ENCODE assay signal across 19 cellular contexts in the genomic region with DNA sequence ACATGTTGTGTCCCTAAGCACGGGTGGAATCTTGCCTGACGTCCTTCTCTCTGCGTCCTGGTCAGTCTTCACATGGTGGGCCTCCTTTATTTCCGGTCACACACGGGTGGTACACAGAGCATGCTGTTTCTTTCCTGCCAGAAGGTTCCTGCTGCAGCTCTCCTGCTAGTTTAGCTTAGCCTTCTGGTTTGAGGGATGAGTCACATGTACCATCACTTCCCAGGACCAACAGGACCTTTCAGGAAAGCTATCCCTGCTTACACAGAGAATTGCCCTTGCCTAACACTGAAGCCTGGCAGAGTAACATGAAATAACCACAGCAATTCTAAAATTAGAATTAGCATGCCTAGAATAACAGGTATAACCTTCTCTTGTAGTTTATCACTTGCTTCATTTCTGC. TPM values are rescaled to one million over a fixed set of nuclear protein-coding genes. Genes with fewer than 3 reads are reported as not detected.
"Had no signal": no experiment of that assay in that cellular context is flagged by ENCODE, and none has a peak within 500 bp of the region (broad histone marks: within the 10 kb centered on the region; RNA-seq: fewer than 3 reads in every experiment).

No MANE protein-coding gene starts in this region.

RNA-seq across cellular contexts. Expression of a gene that starts 8.5 kb away (rescaled TPM):
- total RNA-seq: activated naive CD4-positive, alpha-beta T cell treated with anti-CD3 and anti-CD28 coated beads for 36 hours; activated naive CD8-positive, alpha-beta T cell treated with anti-CD3 and anti-CD28 coated beads, Interleukin-2, amount 10 ng/mL, durations not matched to agents 7 days and 5 days; activated T-cell treated with anti-CD3 and anti-CD28 coated beads, Interleukin-2, amount 50 U/mL, for 4 hours; activated T-cell treated with anti-CD3 and anti-CD28 coated beads, Interleukin-2, amount 50 U/mL, for 72 hours; activated T-helper 1 cell treated with anti-CD3 and anti-CD28 coated beads, Interleukin-12 subunit alpha, Interleukin-12 subunit beta, Interleukin-2, Interleukin-4 antibody, amounts not matched to agents 30 ng/mL and 10 ng/mL and 1 ng/mL, durations not matched to agents 14 hours and 24 hours and 36 hours; activated T-helper 2 cell treated with anti-CD3 and anti-CD28 coated beads, Interferon-gamma antibody, Interleukin-2, Interleukin-4, amounts not matched to agents 10 μg/mL and 5 μg/mL and 100 μg/mL, durations not matched to agents 14 hours and 24 hours and 36 hours; adrenal gland; aorta; ascending aorta; astrocyte; body of pancreas; bronchial epithelial cell; cardiac septum; cerebellum; chondrocyte had no signal
- polyA plus RNA-seq: adipose tissue, aorta had no signal

RNA-seq across cellular contexts. Expression of a gene that starts 45.2 kb away (rescaled TPM):
- total RNA-seq: activated naive CD4-positive, alpha-beta T cell treated with anti-CD3 and anti-CD28 coated beads for 36 hours; activated naive CD4-positive, alpha-beta T cell treated with anti-CD3 and anti-CD28 coated beads, Interleukin-2, amount 50 U/mL, for 72 hours; activated naive CD8-positive, alpha-beta T cell treated with anti-CD3 and anti-CD28 coated beads for 36 hours; activated naive CD8-positive, alpha-beta T cell treated with anti-CD3 and anti-CD28 coated beads, Interleukin-2, amount 10 ng/mL, durations not matched to agents 7 days and 5 days; activated T-cell treated with anti-CD3 and anti-CD28 coated beads, Interleukin-2, amount 50 U/mL, for 4 hours; activated T-cell treated with anti-CD3 and anti-CD28 coated beads, Interleukin-2, amount 50 U/mL, for 72 hours; activated T-helper 1 cell treated with anti-CD3 and anti-CD28 coated beads, Interleukin-12 subunit alpha, Interleukin-12 subunit beta, Interleukin-2, Interleukin-4 antibody, amounts not matched to agents 30 ng/mL and 10 ng/mL and 1 ng/mL, durations not matched to agents 14 hours and 24 hours and 36 hours; activated T-helper 17 cell treated with anti-CD3 and anti-CD28 coated beads, Interleukin-2, amount 50 U/mL, for 72 hours; activated T-helper 2 cell treated with anti-CD3 and anti-CD28 coated beads, Interferon-gamma antibody, Interleukin-2, Interleukin-4, amounts not matched to agents 10 μg/mL and 5 μg/mL and 100 μg/mL, durations not matched to agents 14 hours and 24 hours and 36 hours; chondrocyte had no signal
